Comparison of ENCODE assay signal across 8 cellular contexts in genomic region chr16:970766-971581, GRCh38. TPM values are rescaled to one million over a fixed set of nuclear protein-coding genes. Genes with fewer than 3 reads are reported as not detected.
A peak's percentile ranks its signal among the peaks of the same experiment; 100 is the strongest.
DNase-seq lines count a peak whose midpoint lies in the region; ATAC-seq and TF ChIP-seq lines count a peak whose summit lies in the region.

LMF1 (minus strand) TSS chr16:970984; CDS start chr16:970980, 4 bp downstream.

- peak; percentile 33 for DNase-seq in DMS153 treated with DMSO at 0.1 percent for 48 hours (lab: John Stamatoyannopoulos, UW; ENCODE audit: unreplicated experiment)
- DNase-seq in KBM-7 = peak; percentile 92
- peak; percentile 99 for DNase-seq in activated effector memory CD4-positive, alpha-beta T cell treated with anti-CD3 and anti-CD28 coated beads, Interleukin-2, amount 50 U/mL, for 16 hours
- peak; percentile 88 for DNase-seq in fibroblast of villous mesenchyme (ENCODE audit: low read depth)
- peak; percentile 97 for DNase-seq in neural crest cell (ENCODE audit: low read depth, low spot score)
- DNase-seq in stimulated activated naive CD8-positive, alpha-beta T cell treated with anti-CD3 and anti-CD28 coated beads, Interleukin-15, amount 100 ng/mL, for 72 hours = peak; percentile 92 to 96

- ATAC-seq in GM21529 (IDR thresholded peaks at IDR 0.05; ENCODE audit: unreplicated experiment) = peak; percentile 74
- ATAC-seq in stimulated activated naive CD8-positive, alpha-beta T cell treated with anti-CD3 and anti-CD28 coated beads, Interleukin-15, amount 100 ng/mL, for 72 hours = peak; percentile 88

- H3K36me3 Mint-ChIP-seq in neural crest cell (ENCODE audit: low read depth) = peaks cover 14% of the 10 kb centered on the region

- peak within 1 kb of the TSS; percentile 71 for H3K27ac Mint-ChIP-seq in neural crest cell (ENCODE audit: unreplicated experiment)
- peak within 1 kb of the TSS in 1 of 2 donors; percentile 85 for H3K27ac Mint-ChIP-seq in stimulated activated naive CD8-positive, alpha-beta T cell treated with anti-CD3 and anti-CD28 coated beads, Interleukin-15, amount 100 ng/mL, for 72 hours

- peaks cover 52% of the 10 kb centered on the region for H3K4me1 Mint-ChIP-seq in neural crest cell
- H3K4me1 Mint-ChIP-seq in stimulated activated naive CD8-positive, alpha-beta T cell treated with anti-CD3 and anti-CD28 coated beads, Interleukin-15, amount 100 ng/mL, for 72 hours = peaks cover 28% of the 10 kb centered on the region

- H3K27me3 Mint-ChIP-seq in neural crest cell (ENCODE audit: low read depth) = peaks cover 10% of the 10 kb centered on the region
- H3K27me3 Mint-ChIP-seq in stimulated activated naive CD8-positive, alpha-beta T cell treated with anti-CD3 and anti-CD28 coated beads, Interleukin-15, amount 100 ng/mL, for 72 hours = no peaks in the 10 kb centered on the region

- peak within 1 kb of the TSS; percentile 76 for H3K4me3 ChIP-seq in fibroblast of villous mesenchyme (ENCODE audit: low read depth, low read length)

- TF ChIP-seq POLR2A in Raji (IDR thresholded peaks at IDR 0.05; ENCODE audit: insufficient read depth, low read depth, low read length) = peak; percentile 85

- TF ChIP-seq CTCF in fibroblast of villous mesenchyme (IDR thresholded peaks at IDR 0.05; ENCODE audit: insufficient read depth, low read depth, low read length) (no peak), neural crest cell (conservative IDR thresholded peaks at IDR 0.05) (no peak)

- no peaks in the 10 kb centered on the region for H3K9me3 Mint-ChIP-seq in neural crest cell
- peaks cover 0 to 2% of the 10 kb centered on the region in 2 donors for H3K9me3 Mint-ChIP-seq in stimulated activated naive CD8-positive, alpha-beta T cell treated with anti-CD3 and anti-CD28 coated beads, Interleukin-15, amount 100 ng/mL, for 72 hours

- in situ Hi-C loops in KBM-7 (cut with MboI; ENCODE audit: low pct_unique_long_range_greater_than_20kb, low sequenced_read_pairs) = no loop called here

- H3K4me3 Mint-ChIP-seq in neural crest cell = peak within 1 kb of the TSS; percentile 96
- H3K4me3 Mint-ChIP-seq in stimulated activated naive CD8-positive, alpha-beta T cell treated with anti-CD3 and anti-CD28 coated beads, Interleukin-15, amount 100 ng/mL, for 72 hours = peak within 1 kb of the TSS; percentile 79 to 84

RNA-seq across cellular contexts. Expression of gene LMF1, which starts in this region (rescaled TPM):
- total RNA-seq in fibroblast of villous mesenchyme (13.0 and 15.8 TPM in 2 replicates), neural crest cell (16.0 and 19.4 TPM in 2 replicates)

Comparison
In these comparisons a context has a peak if more than half of its experiments do, and no peak if none do; other contexts are left out.
1. Peak in every context shown above with its lines: DNase-seq, ATAC-seq and H3K4me3 ChIP-seq.
2. DNase-seq: peak in every context shown above with its lines; median percentile 99 in activated effector memory CD4-positive, alpha-beta T cell treated with anti-CD3 and anti-CD28 coated beads, Interleukin-2, amount 50 U/mL, for 16 hours; 97 in neural crest cell; 94 in stimulated activated naive CD8-positive, alpha-beta T cell treated with anti-CD3 and anti-CD28 coated beads, Interleukin-15, amount 100 ng/mL, for 72 hours; 92 in KBM-7; 88 in fibroblast of villous mesenchyme; 33 in DMS153 treated with DMSO at 0.1 percent for 48 hours.